In the genomic region with DNA sequence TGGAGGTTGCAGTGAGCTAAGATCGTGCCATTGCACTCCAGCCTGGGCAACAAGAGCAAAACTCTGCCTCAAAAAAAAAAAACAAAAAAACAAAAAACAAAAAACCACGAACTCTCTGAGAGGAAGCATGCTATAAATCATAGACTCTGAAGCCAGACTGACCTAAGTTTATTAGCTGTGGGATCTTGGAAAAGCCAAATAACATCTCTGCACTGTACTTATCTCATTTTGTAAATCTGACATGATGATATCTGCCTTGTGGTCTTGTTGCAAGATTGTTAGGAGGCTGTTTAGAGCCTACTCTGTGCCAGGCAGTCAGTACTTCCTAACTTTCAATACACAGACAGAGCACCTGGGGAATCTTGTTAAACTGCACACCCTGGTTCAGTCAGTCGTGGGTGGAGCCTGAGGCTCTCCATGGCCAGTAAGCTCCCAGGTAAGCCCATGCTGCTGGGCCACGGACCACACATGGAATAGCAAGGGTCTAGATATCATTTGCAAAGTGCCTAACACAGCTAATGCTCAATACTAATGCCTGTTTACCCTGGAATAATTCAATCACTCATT, we compare ENCODE assay signal across 24 cellular contexts.
"Had no signal": no experiment of that assay in that cellular context is flagged by ENCODE, and none has a peak within 500 bp of the region (broad histone marks: within the 10 kb centered on the region; RNA-seq: fewer than 3 reads in every experiment).

No MANE protein-coding gene starts in this region.

- H3K36me3 Mint-ChIP-seq: naive thymus-derived CD4-positive, alpha-beta T cell had no signal

- H3K9me3 Mint-ChIP-seq: activated naive CD4-positive, alpha-beta T cell treated with anti-CD3 and anti-CD28 coated beads, Interleukin-2, amount 10 ng/mL, durations not matched to agents 7 days and 5 days; activated naive CD8-positive, alpha-beta T cell treated with anti-CD3 and anti-CD28 coated beads, Interleukin-2, amount 50 U/mL, for 24 hours; central memory CD8-positive, alpha-beta T cell; naive thymus-derived CD4-positive, alpha-beta T cell; stimulated activated naive CD8-positive, alpha-beta T cell treated with anti-CD3 and anti-CD28 coated beads, Interleukin-15, amount 100 ng/mL, for 72 hours had no signal

- H3K9me3 ChIP-seq: gastrocnemius medialis, heart left ventricle, left lung, ovary, right lobe of liver, suprapubic skin, transverse colon had no signal

- H3K4me1 ChIP-seq: gastrocnemius medialis, heart left ventricle, left lung, right lobe of liver, suprapubic skin, transverse colon had no signal

- ATAC-seq: activated naive CD8-positive, alpha-beta T cell treated with anti-CD3 and anti-CD28 coated beads, Interleukin-2, amount 50 U/mL, for 24 hours; gastrocnemius medialis; heart left ventricle; left lung; naive thymus-derived CD4-positive, alpha-beta T cell; right lobe of liver; stimulated activated naive CD8-positive, alpha-beta T cell treated with anti-CD3 and anti-CD28 coated beads, Interleukin-15, amount 100 ng/mL, for 72 hours had no signal

- H3K27me3 ChIP-seq: gastrocnemius medialis, left lung, ovary, right lobe of liver, suprapubic skin, transverse colon had no signal

- DNase-seq: activated CD4-positive, alpha-beta T cell treated with anti-CD3 and anti-CD28 coated beads for 1 hour; activated CD8-positive, alpha-beta memory T cell treated with anti-CD3 and anti-CD28 coated beads for 24 hours; activated CD8-positive, alpha-beta memory T cell treated with anti-CD3 and anti-CD28 coated beads, Interleukin-2, amount 50 U/mL, for 48 hours; activated effector memory CD4-positive, alpha-beta T cell treated with Interleukin-2 at 50 U/mL for 16 hours; activated naive CD4-positive, alpha-beta T cell treated with anti-CD3 and anti-CD28 coated beads, Interleukin-2, amount 10 ng/mL, durations not matched to agents 7 days and 5 days; activated naive CD8-positive, alpha-beta T cell treated with anti-CD3 and anti-CD28 coated beads, Interleukin-2, amount 50 U/mL, for 24 hours; activated T-cell treated with anti-CD3 and anti-CD28 coated beads, Interleukin-2, amount 50 U/mL, for 48 hours; aorta; erythroblast; gastrocnemius medialis; heart left ventricle; left lung; naive thymus-derived CD4-positive, alpha-beta T cell; ovary; right lobe of liver; small intestine; stimulated activated CD4-positive, alpha-beta T cell treated with anti-CD3 and anti-CD28 coated beads, Interleukin-15, amount 100 ng/mL, for 24 hours; stimulated activated CD4-positive, alpha-beta T cell treated with anti-CD3 and anti-CD28 coated beads, Interleukin-2, amount 100 ng/mL, for 48 hours; stimulated activated naive CD8-positive, alpha-beta T cell treated with anti-CD3 and anti-CD28 coated beads, Interleukin-15, amount 100 ng/mL, for 72 hours; transverse colon; WERI-Rb-1 had no signal

- H3K4me1 Mint-ChIP-seq: central memory CD8-positive, alpha-beta T cell; stimulated activated naive CD8-positive, alpha-beta T cell treated with anti-CD3 and anti-CD28 coated beads, Interleukin-15, amount 100 ng/mL, for 72 hours had no signal

- H3K4me3 Mint-ChIP-seq: activated naive CD4-positive, alpha-beta T cell treated with anti-CD3 and anti-CD28 coated beads, Interleukin-2, amount 10 ng/mL, durations not matched to agents 7 days and 5 days; activated naive CD8-positive, alpha-beta T cell treated with anti-CD3 and anti-CD28 coated beads, Interleukin-2, amount 50 U/mL, for 24 hours; central memory CD8-positive, alpha-beta T cell; naive thymus-derived CD4-positive, alpha-beta T cell; stimulated activated naive CD8-positive, alpha-beta T cell treated with anti-CD3 and anti-CD28 coated beads, Interleukin-15, amount 100 ng/mL, for 72 hours had no signal

- H3K27ac ChIP-seq: coronary artery, gastrocnemius medialis, heart left ventricle, left lung, ovary, right lobe of liver, suprapubic skin, transverse colon, WERI-Rb-1 had no signal

- H3K36me3 ChIP-seq: gastrocnemius medialis, left lung, ovary, right lobe of liver, suprapubic skin, transverse colon, WERI-Rb-1 had no signal

- H3K4me3 ChIP-seq: coronary artery, gastrocnemius medialis, heart left ventricle, left lung, ovary, right lobe of liver, suprapubic skin, transverse colon had no signal

- H3K27me3 Mint-ChIP-seq: activated naive CD4-positive, alpha-beta T cell treated with anti-CD3 and anti-CD28 coated beads, Interleukin-2, amount 10 ng/mL, durations not matched to agents 7 days and 5 days; activated naive CD8-positive, alpha-beta T cell treated with anti-CD3 and anti-CD28 coated beads, Interleukin-2, amount 50 U/mL, for 24 hours; naive thymus-derived CD4-positive, alpha-beta T cell; stimulated activated naive CD8-positive, alpha-beta T cell treated with anti-CD3 and anti-CD28 coated beads, Interleukin-15, amount 100 ng/mL, for 72 hours had no signal

- H3K27ac Mint-ChIP-seq: activated naive CD4-positive, alpha-beta T cell treated with anti-CD3 and anti-CD28 coated beads, Interleukin-2, amount 10 ng/mL, durations not matched to agents 7 days and 5 days; activated naive CD8-positive, alpha-beta T cell treated with anti-CD3 and anti-CD28 coated beads, Interleukin-2, amount 50 U/mL, for 24 hours; stimulated activated naive CD8-positive, alpha-beta T cell treated with anti-CD3 and anti-CD28 coated beads, Interleukin-15, amount 100 ng/mL, for 72 hours had no signal
